In genomic region chr12:122992386-122992785, GRCh38 we compare ENCODE assay signal across 23 cellular contexts. TPM values are rescaled to one million over a fixed set of nuclear protein-coding genes. Genes with fewer than 3 reads are reported as not detected.
DNase-seq lines count a peak whose midpoint lies in the region; ATAC-seq, FAIRE-seq and TF ChIP-seq lines count a peak whose summit lies in the region.
"Had no signal": no experiment of that assay in that cellular context is flagged by ENCODE, and none has a peak within 500 bp of the region (broad histone marks: within the 10 kb centered on the region; RNA-seq: fewer than 3 reads in every experiment).

No MANE protein-coding gene starts in this region.

- TF ChIP-seq POLR2A in right lobe of liver (IDR thresholded peaks at IDR 0.05), result no peak
- no peak for TF ChIP-seq POLR2A in HepG2 (IDR thresholded peaks at IDR 0.05; ENCODE audit: insufficient read depth in 1 of 2, low read depth in 2 of 2, low read length in 2 of 2)
- no peak for TF ChIP-seq POLR2A in K562 (conservative IDR thresholded peaks at IDR 0.05)

- no peak overlapping the region for H3K4me3 ChIP-seq in right lobe of liver
- no peak overlapping the region for H3K4me3 ChIP-seq in HepG2 (replicated peaks in 1 of 3; ENCODE audit: insufficient read depth in 1 of 3, low read depth in 2 of 3, low read length in 3 of 3)
- no peak overlapping the region for H3K4me3 ChIP-seq in K562
- H3K4me3 ChIP-seq in neuronal stem cell (ENCODE audit: low read length in 2 of 2), result no peak overlapping the region
- H3K4me3 ChIP-seq: GM23248, HAP-1, PC-9 had no signal

- H3K79me2 ChIP-seq in HepG2 (ENCODE audit: insufficient read depth, low read length) (no peaks in the 10 kb centered on the region), K562 (ENCODE audit: control insufficient read depth, insufficient read depth, low read length) (no peaks in the 10 kb centered on the region)

- H3K14ac ChIP-seq in neuronal stem cell (ENCODE audit: low read length), result peak overlapping the region; percentile 75

- TF ChIP-seq RAD21 in HepG2 (CRISPR knock-in tag; IDR thresholded peaks at IDR 0.05) (no peak), K562 (CRISPR knock-in tag; conservative IDR thresholded peaks at IDR 0.05 in 1 of 2, IDR thresholded peaks at IDR 0.05 in 1 of 2) (no peak)

- H2BK5ac ChIP-seq in neuronal stem cell (ENCODE audit: low read length), result no peak overlapping the region

- H3K4ac ChIP-seq in neuronal stem cell (ENCODE audit: low read length), result no peak overlapping the region

- in situ Hi-C loops in HepG2 (cut with HindIII; ENCODE audit: extremely low pct_ligation_motif_present, low pct_unique_long_range_greater_than_20kb), result no loop called here
- in situ Hi-C loops in K562 (cut with MboI), result no loop called here

- H2AK5ac ChIP-seq in neuronal stem cell (ENCODE audit: low read depth, low read length), result no peak overlapping the region

- no peak for TF ChIP-seq EP300 in HepG2 (IDR thresholded peaks at IDR 0.05; ENCODE audit: low read depth in 2 of 2, low read length in 2 of 2)
- no peak for TF ChIP-seq EP300 in HepG2 (CRISPR knock-in tag; IDR thresholded peaks at IDR 0.05; ENCODE audit: borderline replicate concordance)
- TF ChIP-seq EP300 in K562 (IDR thresholded peaks at IDR 0.05; ENCODE audit: low read length), result no peak

- peaks cover 0 to 43% (median 21%) of the 10 kb centered on the region in 4 donors for H3K4me1 ChIP-seq in right lobe of liver
- H3K4me1 ChIP-seq in HepG2 (ENCODE audit: insufficient read depth, low read length), result peaks cover 12% of the 10 kb centered on the region
- peaks cover 0 to 55% of the 10 kb centered on the region in 2 experiments; a peak in 2 of 5 replicates for H3K4me1 ChIP-seq in K562 (replicated peaks in 1 of 2; ENCODE audit: control insufficient read depth in 2 of 2, insufficient read depth in 2 of 2, low read length in 2 of 2)
- H3K4me1 ChIP-seq in neuronal stem cell (ENCODE audit: control insufficient read depth in 2 of 2, insufficient read depth in 1 of 2, low read depth in 1 of 2, low read length in 2 of 2), result no peaks in the 10 kb centered on the region
- H3K4me1 ChIP-seq: HAP-1 had no signal

- no TSS peak for BruUV-seq in HepG2 (replicated peaks; lab: Mats Ljungman, UMichigan)
- BruUV-seq in K562 (replicated peaks; lab: Mats Ljungman, UMichigan), result no TSS peak

- H3K4me1 Mint-ChIP-seq in activated naive CD4-positive, alpha-beta T cell treated with anti-CD3 and anti-CD28 coated beads for 36 hours (ENCODE audit: low read depth), result no peaks in the 10 kb centered on the region

- no peaks in the 10 kb centered on the region for H4K20me1 ChIP-seq in HepG2 (ENCODE audit: insufficient read depth, low read length)
- H4K20me1 ChIP-seq in K562 (replicated peaks; ENCODE audit: control insufficient read depth, insufficient read depth, low read length), result no peaks in the 10 kb centered on the region

- no peak overlapping the region for H3K4me3 Mint-ChIP-seq in activated naive CD4-positive, alpha-beta T cell treated with anti-CD3 and anti-CD28 coated beads for 36 hours
- H3K4me3 Mint-ChIP-seq: CD4-positive, alpha-beta memory T cell; HFFc6 had no signal

- H4K91ac ChIP-seq in neuronal stem cell (ENCODE audit: low read depth, low read length, poor library complexity), result no peak overlapping the region

- no peak overlapping the region for H3K23ac ChIP-seq in neuronal stem cell (ENCODE audit: low read depth, low read length, poor library complexity)

- no peak overlapping the region for H3K18ac ChIP-seq in neuronal stem cell (ENCODE audit: low read length)

- no peaks in the 10 kb centered on the region for H3K27me3 Mint-ChIP-seq in activated naive CD4-positive, alpha-beta T cell treated with anti-CD3 and anti-CD28 coated beads for 36 hours (ENCODE audit: low read depth)
- H3K27me3 Mint-ChIP-seq: CD4-positive, alpha-beta memory T cell had no signal

- FAIRE-seq in HepG2 (lab: Jason Lieb, UNC) (no peak), K562 (lab: Jason Lieb, UNC) (no peak)

- H2BK15ac ChIP-seq in neuronal stem cell (ENCODE audit: low read length), result no peak overlapping the region

- no peak overlapping the region for H2BK120ac ChIP-seq in neuronal stem cell (ENCODE audit: low read depth, low read length)

- H3K79me1 ChIP-seq in neuronal stem cell (ENCODE audit: low read depth, low read length), result peaks cover 2% of the 10 kb centered on the region

- TF ChIP-seq CTCF in right lobe of liver (IDR thresholded peaks at IDR 0.05), result no peak
- TF ChIP-seq CTCF in HepG2 (CRISPR knock-in tag; IDR thresholded peaks at IDR 0.05), result no peak
- no peak for TF ChIP-seq CTCF in K562 (IDR thresholded peaks at IDR 0.05 in 2 of 3, conservative IDR thresholded peaks at IDR 0.05 in 1 of 3; ENCODE audit: insufficient read depth in 2 of 3, low read depth in 1 of 3, low read length in 3 of 3)

- peak overlapping the region; percentile 82 for H4K8ac ChIP-seq in neuronal stem cell (ENCODE audit: low read depth, low read length)

- ATAC-seq in right lobe of liver (no peak), HepG2 (no peak), K562 (no peak), HG03571 (IDR thresholded peaks at IDR 0.05; ENCODE audit: unreplicated experiment) (no peak), left lobe of liver (no peak)

- intact Hi-C loops in right lobe of liver (cut with DNase I) (loop anchor here in 1 of 2 donors (10.0 kb wide), 1 partner anchor 252 kb away; no protein-coding TSS in a partner anchor), HepG2 (cut with micrococcal nuclease; ENCODE audit: unreplicated experiment) (no loop called here), K562 (cut with micrococcal nuclease) (no loop called here)
- intact Hi-C loops in activated naive CD4-positive, alpha-beta T cell treated with anti-CD3 and anti-CD28 coated beads for 36 hours (cut with micrococcal nuclease), result no loop called here

- H2AFZ ChIP-seq in HepG2 (ENCODE audit: low read length), result no peak overlapping the region
- H2AFZ ChIP-seq in K562 (ENCODE audit: low read depth, low read length), result no peak overlapping the region
- H2AFZ ChIP-seq in neuronal stem cell (ENCODE audit: low read length), result no peak overlapping the region
- H2AFZ ChIP-seq: GM23248, PC-9 had no signal

- H3K27me3 ChIP-seq in right lobe of liver, result no peaks in the 10 kb centered on the region
- H3K27me3 ChIP-seq in HepG2 (ENCODE audit: control insufficient read depth in 1 of 2, insufficient read depth in 2 of 2, low read length in 2 of 2), result no peaks in the 10 kb centered on the region
- no peaks in the 10 kb centered on the region for H3K27me3 ChIP-seq in K562 (ENCODE audit: control insufficient read depth in 2 of 2, insufficient read depth in 2 of 2, low read length in 2 of 2)
- H3K27me3 ChIP-seq in neuronal stem cell (ENCODE audit: control insufficient read depth in 3 of 3, insufficient read depth in 3 of 3, low read depth in 1 of 3, low read length in 3 of 3), result no peaks in the 10 kb centered on the region

- DNase-seq in right lobe of liver (peak in 2 of 3 donors; percentile 23 to 57), HepG2 (ENCODE audit: low spot score) (no peak), K562 (ENCODE audit: extremely low read depth in 1 of 4, low spot score in 3 of 4) (no peak), neuronal stem cell (ENCODE audit: low spot score) (no peak), left lobe of liver (ENCODE audit: low spot score) (no peak)
- no peak for DNase-seq in activated naive CD4-positive, alpha-beta T cell treated with anti-CD3 and anti-CD28 coated beads for 36 hours
- DNase-seq: C1 segment of cervical spinal cord; CD4-positive, alpha-beta memory T cell; COR-L47; DMS53; GM23248; HFFc6; MV-4-11; NCI-H1105; NCI-H1436 treated with DMSO at 0.1 percent for 48 hours; NCI-H187 treated with DMSO at 0.1 percent for 48 hours; NCI-H2171 treated with DMSO at 0.1 percent for 48 hours; NCI-H345; NCI-H510A treated with DMSO at 0.1 percent for 48 hours; PC-9; SHP77 had no signal

- H3K36me3 Mint-ChIP-seq in activated naive CD4-positive, alpha-beta T cell treated with anti-CD3 and anti-CD28 coated beads for 36 hours (ENCODE audit: low read depth), result no peaks in the 10 kb centered on the region

- no peak overlapping the region for H3K27ac Mint-ChIP-seq in activated naive CD4-positive, alpha-beta T cell treated with anti-CD3 and anti-CD28 coated beads for 36 hours
- H3K27ac Mint-ChIP-seq: HFFc6 had no signal

- H3K27ac ChIP-seq in right lobe of liver, result no peak overlapping the region
- no peak overlapping the region for H3K27ac ChIP-seq in HepG2 (ENCODE audit: extremely low read length, insufficient read depth, low read length)
- H3K27ac ChIP-seq in K562 (ENCODE audit: extremely low read depth, low read depth, low read length), result no peak overlapping the region
- H3K27ac ChIP-seq in neuronal stem cell (replicated peaks; ENCODE audit: low read length), result no peak overlapping the region
- H3K27ac ChIP-seq: GM23248, PC-9 had no signal

- CTCF ChIA-PET in HepG2 (lab: Yijun Ruan, JAX; ENCODE audit: low intra/inter-chr PET ratio, low total read pairs), result no interaction called here
- CTCF ChIA-PET in K562 (lab: Yijun Ruan, JAX; ENCODE audit: low intra/inter-chr PET ratio), result no interaction called here
- CTCF ChIA-PET in activated naive CD4-positive, alpha-beta T cell treated with anti-CD3 and anti-CD28 coated beads for 36 hours (lab: Charles Lee), result no interaction called here

- H3K4me2 ChIP-seq in HepG2 (ENCODE audit: low read depth, low read length), result no peak overlapping the region
- H3K4me2 ChIP-seq in K562 (ENCODE audit: insufficient read depth, low read length), result no peak overlapping the region
- no peak overlapping the region for H3K4me2 ChIP-seq in neuronal stem cell (ENCODE audit: insufficient read depth, low read length, poor library complexity, severe bottlenecking)
- H3K4me2 ChIP-seq: PC-9 had no signal

- WGBS in right lobe of liver (ENCODE audit: insufficient coverage, low coverage, low lambda C conversion rate, missing lambda C conversion rate), result no CpG with 5 or more reads among the region's 19 CpGs
- 97% methylated on average over 18 of the region's 19 CpGs for WGBS in HepG2 (ENCODE audit: low lambda C conversion rate)
- WGBS in K562 (ENCODE audit: insufficient coverage, low coverage, missing lambda C conversion rate), result 77% methylated on average over 16 of the region's 19 CpGs
- no CpG with 5 or more reads among the region's 19 CpGs for WGBS in neuronal stem cell (ENCODE audit: extremely low coverage in 2 of 2, insufficient read length in 2 of 2, insufficient replicate concordance in 1 of 2), 2 donors

- H3K9me1 ChIP-seq in K562 (ENCODE audit: control insufficient read depth, insufficient read depth, low read length), result no peaks in the 10 kb centered on the region

- peaks cover 0 to 15% (median 3%) of the 10 kb centered on the region in 4 donors for H3K36me3 ChIP-seq in right lobe of liver
- peaks cover 4% of the 10 kb centered on the region in 2 experiments; a peak in 2 of 5 replicates for H3K36me3 ChIP-seq in HepG2 (replicated peaks in 1 of 2; ENCODE audit: control insufficient read depth in 1 of 2, insufficient read depth in 2 of 2, low read length in 2 of 2)
- H3K36me3 ChIP-seq in K562 (ENCODE audit: control insufficient read depth, insufficient read depth, low read length), result no peaks in the 10 kb centered on the region
- H3K36me3 ChIP-seq in neuronal stem cell (replicated peaks in 1 of 2; ENCODE audit: control insufficient read depth in 2 of 2, insufficient read depth in 2 of 2, low read length in 2 of 2), result peaks cover 0 to 12% of the 10 kb centered on the region in 2 donors
- H3K36me3 ChIP-seq: HAP-1 had no signal

- no peak overlapping the region for H3K9ac ChIP-seq in HepG2 (ENCODE audit: insufficient read depth, low read depth, low read length)
- no peak overlapping the region; a peak in 1 of 4 replicates for H3K9ac ChIP-seq in K562 (ENCODE audit: insufficient read depth in 1 of 2, low read depth in 2 of 2, low read length in 2 of 2)
- H3K9ac ChIP-seq in neuronal stem cell (ENCODE audit: low read depth, low read length, poor library complexity), result peak overlapping the region; percentile 21
- H3K9ac ChIP-seq: GM23248 had no signal

- POLR2A ChIA-PET in HepG2 (lab: Yijun Ruan, JAX) (no interaction called here), K562 (lab: Yijun Ruan, JAX) (interaction anchor here (0.6 to 1.3 kb wide), 2 partner anchors 9 to 776 kb away, joined by 3 to 4 read pairs; no protein-coding TSS in a partner anchor)

- no peak overlapping the region for H2BK12ac ChIP-seq in neuronal stem cell (ENCODE audit: low read length)

- H3K9me3 Mint-ChIP-seq in activated naive CD4-positive, alpha-beta T cell treated with anti-CD3 and anti-CD28 coated beads for 36 hours, result no peaks in the 10 kb centered on the region
- H3K9me3 Mint-ChIP-seq: CD4-positive, alpha-beta memory T cell; HFFc6 had no signal

- H3K9me3 ChIP-seq in right lobe of liver, result no peaks in the 10 kb centered on the region
- H3K9me3 ChIP-seq in HepG2 (ENCODE audit: low read length), result no peaks in the 10 kb centered on the region
- H3K9me3 ChIP-seq in K562 (replicated peaks; ENCODE audit: control insufficient read depth, insufficient read depth, low read depth, low read length), result no peaks in the 10 kb centered on the region
- H3K9me3 ChIP-seq in neuronal stem cell (replicated peaks in 1 of 2; ENCODE audit: control insufficient read depth in 2 of 2, insufficient read depth in 1 of 2, low read depth in 1 of 2, low read length in 2 of 2), result no peaks in the 10 kb centered on the region
- H3K9me3 ChIP-seq: HAP-1 had no signal

RNA-seq across cellular contexts. Expression of gene ARL6IP4, which starts 11.9 kb away (rescaled TPM):
- total RNA-seq in right lobe of liver (100 to 1,000 TPM in 5 of 6 experiments, 10 to 100 TPM in 1; 84.7 to 146 (median 110) TPM), HepG2 (2016; rRNA removed; fragmentation: Illumina TruSeq; extraction: Trizol) (178 and 220 TPM in 2 replicates), K562 (2014; rRNA removed) (224 and 280 TPM in 2 replicates), K562 (2014; rRNA removed; fragmentation: Illumina TruSeq; extraction: Trizol) (78.1 and 91.2 TPM in 2 replicates), K562 (2015; rRNA removed; fragmentation: Illumina TruSeq; extraction: Trizol) (171 and 180 TPM in 2 replicates), K562 (2021) (164 and 167 TPM in 2 replicates), left lobe of liver (122 TPM)
- total RNA-seq in HepG2 (2016; cell fraction: cytosol; rRNA removed; fragmentation: Illumina TruSeq; extraction: Trizol; ENCODE audit: low read depth), result 710 and 791 TPM in 2 replicates
- total RNA-seq in HepG2 (2016; cell fraction: insoluble cytoplasmic fraction; rRNA removed; fragmentation: Illumina TruSeq; extraction: Trizol), result 169 and 227 TPM in 2 replicates
- 491 and 557 TPM in 2 replicates for total RNA-seq in HepG2 (2016; cell fraction: membrane; rRNA removed; fragmentation: Illumina TruSeq; extraction: Trizol)
- total RNA-seq in HepG2 (2016; cell fraction: nucleus; rRNA removed; fragmentation: Illumina TruSeq; extraction: Trizol), result 80.1 and 103 TPM in 2 replicates
- polyA plus RNA-seq in HepG2 (2011; rRNA removed) (155 and 179 TPM in 2 replicates), K562 (2011; rRNA removed) (128 and 132 TPM in 2 replicates), K562 (2014; fragmentation: Illumina TruSeq; extraction: Trizol) (151 and 170 TPM in 2 replicates), K562 (2014; fragmentation: Nextera tagmentation; extraction: Ambion mirVana) (1 to 10 TPM; 2.4 to 4.8 TPM), K562 (2014; rRNA removed) (242 and 255 TPM in 2 replicates)
- 176 and 208 TPM in 2 replicates for polyA plus RNA-seq in HepG2 (2011; cell fraction: cytosol; rRNA removed)
- polyA plus RNA-seq in HepG2 (2011; cell fraction: nucleus; rRNA removed), result 332 and 368 TPM in 2 replicates
- 109 and 121 TPM in 2 replicates for polyA plus RNA-seq in HepG2 (2012)
- 761 and 860 TPM in 2 replicates for polyA plus RNA-seq in HepG2 (2016; cell fraction: cytosol; fragmentation: Illumina TruSeq; extraction: Trizol; ENCODE audit: low read depth)
- 159 and 186 TPM in 2 replicates for polyA plus RNA-seq in HepG2 (2016; cell fraction: insoluble cytoplasmic fraction; fragmentation: Illumina TruSeq; extraction: Trizol; ENCODE audit: low read depth)
- 440 and 496 TPM in 2 replicates for polyA plus RNA-seq in HepG2 (2016; cell fraction: membrane; fragmentation: Illumina TruSeq; extraction: Trizol; ENCODE audit: low read depth)
- polyA plus RNA-seq in HepG2 (2016; cell fraction: nucleus; fragmentation: Illumina TruSeq; extraction: Trizol; ENCODE audit: insufficient read depth, low read depth), result 178 and 189 TPM in 2 replicates
- polyA minus RNA-seq in HepG2 (2011; rRNA and poly(A)+ RNA removed; ENCODE audit: low replicate concordance), result 30.5 and 34.7 TPM in 2 replicates
- 30.8 and 31.7 TPM in 2 replicates for polyA minus RNA-seq in HepG2 (2011; cell fraction: cytosol; rRNA and poly(A)+ RNA removed)
- 19.3 and 22.6 TPM in 2 replicates for polyA minus RNA-seq in HepG2 (2011; cell fraction: nucleus; rRNA and poly(A)+ RNA removed)
- total RNA-seq in K562 (2011; cell fraction: chromatin; rRNA removed; ENCODE audit: low replicate concordance), result 69.3 and 160 TPM in 2 replicates
- 133 and 147 TPM in 2 replicates for total RNA-seq in K562 (2011; cell fraction: nucleolus; rRNA removed)
- total RNA-seq in K562 (2011; cell fraction: nucleoplasm; rRNA removed), result 86.5 and 106 TPM in 2 replicates
- 110 and 136 TPM in 2 replicates for polyA plus RNA-seq in K562 (2011; cell fraction: cytosol; rRNA removed)
- 328 and 373 TPM in 2 replicates for polyA plus RNA-seq in K562 (2011; cell fraction: nucleus; rRNA removed)
- 163 and 245 TPM in 2 replicates for polyA plus RNA-seq in K562 (2012)
- 33.8 and 41.5 TPM in 2 replicates for polyA minus RNA-seq in K562 (2011; rRNA and poly(A)+ RNA removed)
- polyA minus RNA-seq in K562 (2011; cell fraction: cytosol; rRNA and poly(A)+ RNA removed), result 34.7 and 36.8 TPM in 2 replicates
- polyA minus RNA-seq in K562 (2011; cell fraction: nucleus; rRNA and poly(A)+ RNA removed), result 21.8 and 31.0 TPM in 2 replicates
- 134 TPM for polyA plus RNA-seq in neuronal stem cell (2013, experiment 1 of 2)
- polyA plus RNA-seq in neuronal stem cell (2013, experiment 2 of 2), result 128 TPM
- total RNA-seq in activated naive CD4-positive, alpha-beta T cell treated with anti-CD3 and anti-CD28 coated beads for 36 hours, result 100 to 1,000 TPM; 159 to 177 TPM

RNA-seq across cellular contexts. Expression of gene OGFOD2, which starts 17.3 kb away (rescaled TPM):
- total RNA-seq in right lobe of liver (10 to 100 TPM in 5 of 6 experiments, 1 to 10 TPM in 1; 9.9 to 18.8 (median 14.1) TPM), HepG2 (2016; rRNA removed; fragmentation: Illumina TruSeq; extraction: Trizol) (10.6 and 14.6 TPM in 2 replicates), K562 (2014; rRNA removed) (39.0 and 40.3 TPM in 2 replicates), K562 (2014; rRNA removed; fragmentation: Illumina TruSeq; extraction: Trizol) (5.9 and 6.4 TPM in 2 replicates), K562 (2015; rRNA removed; fragmentation: Illumina TruSeq; extraction: Trizol) (18.5 and 21.4 TPM in 2 replicates), K562 (2021) (51.7 and 63.0 TPM in 2 replicates), left lobe of liver (26.1 TPM)
- 4.5 and 4.8 TPM in 2 replicates for total RNA-seq in HepG2 (2016; cell fraction: cytosol; rRNA removed; fragmentation: Illumina TruSeq; extraction: Trizol; ENCODE audit: low read depth)
- total RNA-seq in HepG2 (2016; cell fraction: insoluble cytoplasmic fraction; rRNA removed; fragmentation: Illumina TruSeq; extraction: Trizol), result 12.7 and 14.8 TPM in 2 replicates
- total RNA-seq in HepG2 (2016; cell fraction: membrane; rRNA removed; fragmentation: Illumina TruSeq; extraction: Trizol), result 8.7 and 8.8 TPM in 2 replicates
- 11.1 and 14.0 TPM in 2 replicates for total RNA-seq in HepG2 (2016; cell fraction: nucleus; rRNA removed; fragmentation: Illumina TruSeq; extraction: Trizol)
- polyA plus RNA-seq in HepG2 (2011; rRNA removed) (13.2 and 15.5 TPM in 2 replicates), K562 (2011; rRNA removed) (27.6 and 38.3 TPM in 2 replicates), K562 (2014; fragmentation: Illumina TruSeq; extraction: Trizol) (13.5 and 29.6 TPM in 2 replicates), K562 (2014; fragmentation: Nextera tagmentation; extraction: Ambion mirVana) (1 to 10 TPM; 1.4 to 3.8 TPM), K562 (2014; rRNA removed) (86.0 and 111 TPM in 2 replicates)
- 10.6 and 23.9 TPM in 2 replicates for polyA plus RNA-seq in HepG2 (2011; cell fraction: cytosol; rRNA removed)
- 115 and 150 TPM in 2 replicates for polyA plus RNA-seq in HepG2 (2011; cell fraction: nucleus; rRNA removed)
- polyA plus RNA-seq in HepG2 (2012), result 6.2 and 7.8 TPM in 2 replicates
- polyA plus RNA-seq in HepG2 (2016; cell fraction: cytosol; fragmentation: Illumina TruSeq; extraction: Trizol; ENCODE audit: low read depth), result 7.1 and 7.6 TPM in 2 replicates
- 14.3 and 16.0 TPM in 2 replicates for polyA plus RNA-seq in HepG2 (2016; cell fraction: insoluble cytoplasmic fraction; fragmentation: Illumina TruSeq; extraction: Trizol; ENCODE audit: low read depth)
- polyA plus RNA-seq in HepG2 (2016; cell fraction: membrane; fragmentation: Illumina TruSeq; extraction: Trizol; ENCODE audit: low read depth), result 10.5 and 12.0 TPM in 2 replicates
- polyA plus RNA-seq in HepG2 (2016; cell fraction: nucleus; fragmentation: Illumina TruSeq; extraction: Trizol; ENCODE audit: insufficient read depth, low read depth), result 40.3 and 43.3 TPM in 2 replicates
- 20.5 and 24.4 TPM in 2 replicates for polyA minus RNA-seq in HepG2 (2011; rRNA and poly(A)+ RNA removed; ENCODE audit: low replicate concordance)
- 6.2 and 10.0 TPM in 2 replicates for polyA minus RNA-seq in HepG2 (2011; cell fraction: cytosol; rRNA and poly(A)+ RNA removed)
- 14.0 and 15.5 TPM in 2 replicates for polyA minus RNA-seq in HepG2 (2011; cell fraction: nucleus; rRNA and poly(A)+ RNA removed)
- 71.5 and 173 TPM in 2 replicates for total RNA-seq in K562 (2011; cell fraction: chromatin; rRNA removed; ENCODE audit: low replicate concordance)
- 98.1 and 99.0 TPM in 2 replicates for total RNA-seq in K562 (2011; cell fraction: nucleolus; rRNA removed)
- 61.3 and 107 TPM in 2 replicates for total RNA-seq in K562 (2011; cell fraction: nucleoplasm; rRNA removed)
- 40.5 and 99.8 TPM in 2 replicates for polyA plus RNA-seq in K562 (2011; cell fraction: cytosol; rRNA removed)
- polyA plus RNA-seq in K562 (2011; cell fraction: nucleus; rRNA removed), result 261 and 270 TPM in 2 replicates
- 24.6 and 74.9 TPM in 2 replicates for polyA plus RNA-seq in K562 (2012)
- polyA minus RNA-seq in K562 (2011; rRNA and poly(A)+ RNA removed), result 15.9 and 19.8 TPM in 2 replicates
- polyA minus RNA-seq in K562 (2011; cell fraction: cytosol; rRNA and poly(A)+ RNA removed), result 16.9 and 19.2 TPM in 2 replicates
- 54.3 and 67.5 TPM in 2 replicates for polyA minus RNA-seq in K562 (2011; cell fraction: nucleus; rRNA and poly(A)+ RNA removed)
- 6.9 TPM for polyA plus RNA-seq in neuronal stem cell (2013, experiment 1 of 2)
- 5.5 TPM for polyA plus RNA-seq in neuronal stem cell (2013, experiment 2 of 2)
- 10 to 100 TPM; 26.8 to 27.7 TPM for total RNA-seq in activated naive CD4-positive, alpha-beta T cell treated with anti-CD3 and anti-CD28 coated beads for 36 hours

RNA-seq across cellular contexts. Expression of gene ABCB9, which starts 26.1 kb away (rescaled TPM):
- 1 to 10 TPM in 2 of 6 experiments, under 1 TPM in 4; 0.48 to 1.4 (median 0.94) TPM for total RNA-seq in right lobe of liver
- 3.4 and 6.0 TPM in 2 replicates for total RNA-seq in HepG2 (2016; rRNA removed; fragmentation: Illumina TruSeq; extraction: Trizol)
- total RNA-seq in HepG2 (2016; cell fraction: cytosol; rRNA removed; fragmentation: Illumina TruSeq; extraction: Trizol; ENCODE audit: low read depth), result 2.0 and 2.1 TPM in 2 replicates
- total RNA-seq in HepG2 (2016; cell fraction: insoluble cytoplasmic fraction; rRNA removed; fragmentation: Illumina TruSeq; extraction: Trizol), result 3.8 and 6.2 TPM in 2 replicates
- total RNA-seq in HepG2 (2016; cell fraction: membrane; rRNA removed; fragmentation: Illumina TruSeq; extraction: Trizol), result 4.2 and 4.6 TPM in 2 replicates
- total RNA-seq in HepG2 (2016; cell fraction: nucleus; rRNA removed; fragmentation: Illumina TruSeq; extraction: Trizol), result 7.6 and 8.0 TPM in 2 replicates
- polyA plus RNA-seq in HepG2 (2011; rRNA removed), result 4.8 and 5.1 TPM in 2 replicates
- 2.5 and 4.1 TPM in 2 replicates for polyA plus RNA-seq in HepG2 (2011; cell fraction: cytosol; rRNA removed)
- 9.9 and 12.0 TPM in 2 replicates for polyA plus RNA-seq in HepG2 (2011; cell fraction: nucleus; rRNA removed)
- 2.4 and 3.6 TPM in 2 replicates for polyA plus RNA-seq in HepG2 (2012)
- 0.78 and 1.3 TPM in 2 replicates for polyA plus RNA-seq in HepG2 (2016; cell fraction: cytosol; fragmentation: Illumina TruSeq; extraction: Trizol; ENCODE audit: low read depth)
- polyA plus RNA-seq in HepG2 (2016; cell fraction: insoluble cytoplasmic fraction; fragmentation: Illumina TruSeq; extraction: Trizol; ENCODE audit: low read depth), result 2.3 and 4.0 TPM in 2 replicates
- 1.7 and 2.1 TPM in 2 replicates for polyA plus RNA-seq in HepG2 (2016; cell fraction: membrane; fragmentation: Illumina TruSeq; extraction: Trizol; ENCODE audit: low read depth)
- polyA plus RNA-seq in HepG2 (2016; cell fraction: nucleus; fragmentation: Illumina TruSeq; extraction: Trizol; ENCODE audit: insufficient read depth, low read depth), result 12.6 and 14.0 TPM in 2 replicates
- polyA minus RNA-seq in HepG2 (2011; rRNA and poly(A)+ RNA removed; ENCODE audit: low replicate concordance), result 16.7 and 18.1 TPM in 2 replicates
- 4.4 and 4.7 TPM in 2 replicates for polyA minus RNA-seq in HepG2 (2011; cell fraction: cytosol; rRNA and poly(A)+ RNA removed)
- 9.8 and 10.9 TPM in 2 replicates for polyA minus RNA-seq in HepG2 (2011; cell fraction: nucleus; rRNA and poly(A)+ RNA removed)
- 28.0 and 68.9 TPM in 2 replicates for total RNA-seq in K562 (2011; cell fraction: chromatin; rRNA removed; ENCODE audit: low replicate concordance)
- total RNA-seq in K562 (2011; cell fraction: nucleolus; rRNA removed), result 41.1 and 52.0 TPM in 2 replicates
- 34.1 and 35.2 TPM in 2 replicates for total RNA-seq in K562 (2011; cell fraction: nucleoplasm; rRNA removed)
- 9.6 and 10.5 TPM in 2 replicates for total RNA-seq in K562 (2014; rRNA removed)
- total RNA-seq in K562 (2014; rRNA removed; fragmentation: Illumina TruSeq; extraction: Trizol), result 3.9 and 4.3 TPM in 2 replicates
- total RNA-seq in K562 (2015; rRNA removed; fragmentation: Illumina TruSeq; extraction: Trizol), result 6.2 and 6.5 TPM in 2 replicates
- total RNA-seq in K562 (2021), result 12.0 and 12.6 TPM in 2 replicates
- polyA plus RNA-seq in K562 (2011; rRNA removed), result 6.3 and 6.5 TPM in 2 replicates
- 5.8 and 12.1 TPM in 2 replicates for polyA plus RNA-seq in K562 (2011; cell fraction: cytosol; rRNA removed)
- 10.8 and 22.9 TPM in 2 replicates for polyA plus RNA-seq in K562 (2011; cell fraction: nucleus; rRNA removed)
- polyA plus RNA-seq in K562 (2012), result 5.0 and 6.9 TPM in 2 replicates
- polyA plus RNA-seq in K562 (2014; fragmentation: Illumina TruSeq; extraction: Trizol), result 4.2 and 5.7 TPM in 2 replicates
- polyA plus RNA-seq in K562 (2014; fragmentation: Nextera tagmentation; extraction: Ambion mirVana), result under 1 TPM; 0.20 to 0.31 TPM
- 7.6 and 7.9 TPM in 2 replicates for polyA plus RNA-seq in K562 (2014; rRNA removed)
- 8.5 and 9.6 TPM in 2 replicates for polyA minus RNA-seq in K562 (2011; rRNA and poly(A)+ RNA removed)
- polyA minus RNA-seq in K562 (2011; cell fraction: cytosol; rRNA and poly(A)+ RNA removed), result 6.6 and 9.7 TPM in 2 replicates
- polyA minus RNA-seq in K562 (2011; cell fraction: nucleus; rRNA and poly(A)+ RNA removed), result 13.3 and 14.7 TPM in 2 replicates
- polyA plus RNA-seq in neuronal stem cell (2013, experiment 1 of 2), result 2.0 TPM
- polyA plus RNA-seq in neuronal stem cell (2013, experiment 2 of 2), result 1.5 TPM
- total RNA-seq in activated naive CD4-positive, alpha-beta T cell treated with anti-CD3 and anti-CD28 coated beads for 36 hours, result 1 to 10 TPM; 5.1 to 5.9 TPM
- 1.2 TPM for total RNA-seq in left lobe of liver

Comparison
In these comparisons a context has a peak if more than half of its experiments do, and no peak if none do; other contexts are left out.
1. DNase-seq: peak in right lobe of liver (2 of 3); none in HepG2 (single experiment), K562 (0 of 4), neuronal stem cell (single experiment), activated naive CD4-positive, alpha-beta T cell treated with anti-CD3 and anti-CD28 coated beads for 36 hours (single experiment) and left lobe of liver (single experiment).